Comparison of ENCODE assay signal across 8 cellular contexts in the genomic region with DNA sequence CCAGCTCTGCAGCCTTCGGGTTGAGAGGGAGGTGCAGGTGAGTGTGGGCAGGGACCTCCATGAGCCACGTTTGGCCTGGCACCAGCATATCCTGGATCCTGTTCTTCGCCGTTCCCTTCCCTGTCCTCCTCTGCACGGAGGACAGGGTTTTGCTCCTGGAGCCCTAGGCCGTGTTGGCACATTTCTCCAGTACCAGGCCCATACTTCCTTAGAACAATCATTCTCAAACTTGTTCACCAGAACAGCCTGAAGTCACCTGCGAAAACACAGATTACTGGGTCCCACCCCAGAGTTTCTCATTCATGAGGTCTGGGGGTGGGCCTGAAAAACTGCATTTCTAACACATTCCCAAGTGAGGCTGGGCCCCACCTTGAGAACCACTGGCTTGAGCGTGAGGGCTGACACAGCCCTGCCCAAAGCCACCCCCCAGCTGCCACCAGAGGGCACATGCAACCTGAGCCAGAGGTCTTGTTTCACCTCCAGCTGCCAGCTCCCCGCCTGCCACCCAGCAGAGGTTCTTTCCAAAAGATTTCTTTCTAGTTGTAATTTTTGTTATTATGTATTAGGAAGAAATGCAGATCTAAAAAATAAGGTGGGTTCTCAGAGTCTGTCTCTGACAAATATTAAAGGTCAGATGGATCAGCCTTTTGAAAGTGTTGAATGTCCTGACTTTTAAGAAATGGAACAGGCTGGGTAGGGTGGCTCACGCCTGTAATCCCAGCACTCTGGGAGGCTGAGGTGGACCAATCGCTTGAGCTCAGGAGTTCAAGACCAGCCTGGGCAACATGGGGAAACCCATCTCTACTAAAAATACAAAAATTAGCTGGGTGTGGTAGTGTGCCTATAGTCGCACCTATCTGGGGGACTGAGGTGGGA. TPM values are rescaled to one million over a fixed set of nuclear protein-coding genes. Genes with fewer than 3 reads are reported as not detected.
DNase-seq lines count a peak whose midpoint lies in the region; ATAC-seq, FAIRE-seq and TF ChIP-seq lines count a peak whose summit lies in the region.

No MANE protein-coding gene starts in this region.

- POLR2A ChIA-PET in AG04450 (lab: Yijun Ruan, JAX) = no interaction called here

- FAIRE-seq in keratinocyte (lab: Jason Lieb, UNC) = no peak

- H2AFZ ChIP-seq in GM23338 = no peak overlapping the region
- no peak overlapping the region for H2AFZ ChIP-seq in keratinocyte (ENCODE audit: control insufficient read depth, low read length)

- ATAC-seq in GM23338 (peak; percentile 85), SK-N-SH treated with all-trans-retinoic acid at 6 μM for 48 hours (peak; percentile 70), HG03354 (IDR thresholded peaks at IDR 0.05; ENCODE audit: poor library complexity, severe bottlenecking, unreplicated experiment) (no peak), GM19397 (IDR thresholded peaks at IDR 0.05; ENCODE audit: unreplicated experiment) (no peak)

- CTCF ChIA-PET in AG04450 (lab: Charles Lee) = interaction anchor here (1.4 to 5.8 kb wide), 2 partner anchors 16 to 307 kb away, joined by 3 to 28 read pairs; no protein-coding TSS in a partner anchor

- H3K9me3 ChIP-seq in AG04450 (ENCODE audit: control insufficient read depth, insufficient read depth, low read length) = no peaks in the 10 kb centered on the region
- H3K9me3 ChIP-seq in keratinocyte (ENCODE audit: control insufficient read depth, low read depth, low read length) = no peaks in the 10 kb centered on the region

- H3K9me3 Mint-ChIP-seq in GM23338 = peaks cover 3% of the 10 kb centered on the region; the same call in 2 of the 3 replicates

- H3K27ac ChIP-seq in AG04450 (ENCODE audit: low read depth, low read length) (peak overlapping the region; percentile 11), GM23338 (ENCODE audit: low read depth) (peak overlapping the region; percentile 61), keratinocyte (ENCODE audit: control insufficient read depth, insufficient read depth, low read length) (no peak overlapping the region)

- no peaks in the 10 kb centered on the region; the same call in 2 of the 3 replicates for H3K36me3 Mint-ChIP-seq in GM23338 (ENCODE audit: low read depth)

- H3K4me1 ChIP-seq in GM23338 (ENCODE audit: insufficient read depth) (peaks cover 34% of the 10 kb centered on the region), keratinocyte (ENCODE audit: control insufficient read depth, extremely low read depth, insufficient read depth, low read length) (peaks cover 3% of the 10 kb centered on the region)

- no peak overlapping the region for H3K9ac ChIP-seq in keratinocyte (ENCODE audit: control insufficient read depth, extremely low read depth, insufficient read depth, low read length)

- H3K79me2 ChIP-seq in GM23338 (replicated peaks; ENCODE audit: insufficient read depth) = no peaks in the 10 kb centered on the region
- no peaks in the 10 kb centered on the region for H3K79me2 ChIP-seq in keratinocyte (ENCODE audit: control insufficient read depth, insufficient read depth, low read length)

- H3K9me1 ChIP-seq in keratinocyte (ENCODE audit: control insufficient read depth, extremely low read depth, insufficient read depth, low read length) = peaks cover 3% of the 10 kb centered on the region

- DNase-seq in AG04450 (ENCODE audit: low read depth, low spot score) (no peak), GM23338 (ENCODE audit: low spot score) (peak; percentile 91), keratinocyte (ENCODE audit: low read depth, low spot score) (no peak)
- DNase-seq in activated naive CD8-positive, alpha-beta T cell treated with anti-CD3 and anti-CD28 coated beads, Interleukin-2, amount 50 U/mL, for 16 hours (ENCODE audit: low read depth, low spot score) = peak; percentile 47
- DNase-seq in stimulated activated CD8-positive, alpha-beta memory T cell treated with anti-CD3 and anti-CD28 coated beads, Interleukin-12 subunit alpha, Interleukin-12 subunit beta, amount 100 ng/mL, for 1 hour (ENCODE audit: low read depth) = peak; percentile 52

- H3K9me2 ChIP-seq in GM23338 (ENCODE audit: insufficient read depth) = no peaks in the 10 kb centered on the region

- H3K4me3 ChIP-seq in AG04450 (ENCODE audit: low read depth, low read length) (no peak overlapping the region), GM23338 (no peak overlapping the region), keratinocyte (ENCODE audit: control insufficient read depth in 2 of 3, extremely low read depth in 1 of 3, insufficient read depth in 2 of 3, low read depth in 1 of 3, low read length in 3 of 3) (no peak overlapping the region)

- H3K4me2 ChIP-seq in GM23338 (peak overlapping the region; percentile 55), keratinocyte (ENCODE audit: control insufficient read depth, extremely low read depth, insufficient read depth, low read depth, low read length) (no peak overlapping the region)

- TF ChIP-seq CTCF in AG04450 (IDR thresholded peaks at IDR 0.05; ENCODE audit: low read depth, low read length) = peak; percentile 32; the same call in 1 of the 2 replicates
- peak; percentile 69 to 91 for TF ChIP-seq CTCF in GM23338 (conservative IDR thresholded peaks at IDR 0.05; ENCODE audit: low read depth in 2 of 2)
- peak; percentile 68 to 89 (median 80) for TF ChIP-seq CTCF in keratinocyte (optimal IDR thresholded peaks at IDR 0.05 in 1 of 3, IDR thresholded peaks at IDR 0.05 in 1 of 3, conservative IDR thresholded peaks at IDR 0.05 in 1 of 3; ENCODE audit: extremely low read depth in 1 of 3, insufficient read depth in 2 of 3, low read length in 3 of 3)

- peaks cover 24% of the 10 kb centered on the region for H3K27me3 Mint-ChIP-seq in GM23338 (ENCODE audit: insufficient read depth, low read depth, poor library complexity)

- H3F3A ChIP-seq in GM23338 (replicated peaks; ENCODE audit: low read depth) = no peaks in the 10 kb centered on the region; the same call in 1 of the 2 replicates

- H3K27ac Mint-ChIP-seq in GM23338 = peak overlapping the region; percentile 50; the same call in 1 of the 2 replicates

- peak overlapping the region; percentile 29; the same call in 1 of the 3 replicates for H3K4me3 Mint-ChIP-seq in GM23338

- H4K20me1 ChIP-seq in GM23338 (replicated peaks; ENCODE audit: insufficient read depth) (no peaks in the 10 kb centered on the region), keratinocyte (ENCODE audit: control insufficient read depth, extremely low read depth, insufficient read depth, low read length) (no peaks in the 10 kb centered on the region)

- peaks cover 3% of the 10 kb centered on the region; the same call in 1 of the 2 replicates for H3K36me3 ChIP-seq in GM23338 (ENCODE audit: insufficient read depth)
- H3K36me3 ChIP-seq in keratinocyte (ENCODE audit: control insufficient read depth in 2 of 2, extremely low read depth in 1 of 2, insufficient read depth in 2 of 2, low read length in 2 of 2) = no peaks in the 10 kb centered on the region

- dilution Hi-C loops in keratinocyte (cut with MboI; ENCODE audit: extremely low pct_ligation_motif_present, low sequenced_read_pairs) = no loop called here

- H3K4me1 Mint-ChIP-seq in GM23338 = peaks cover 45% of the 10 kb centered on the region

- H3K27me3 ChIP-seq in AG04450 (ENCODE audit: control insufficient read depth, insufficient read depth, low read length) (no peaks in the 10 kb centered on the region), GM23338 (ENCODE audit: insufficient read depth) (no peaks in the 10 kb centered on the region), keratinocyte (ENCODE audit: control insufficient read depth, extremely low read depth, insufficient read depth, low read length) (no peaks in the 10 kb centered on the region)

TF ChIP-seq in GM23338, 12 proteins besides CTCF, POLR2A, EP300 and RAD21:
- no peak for TF ChIP-seq EZH2 (IDR thresholded peaks at IDR 0.05; ENCODE audit: low read depth, unreplicated experiment)
- TF ChIP-seq JUNB (IDR thresholded peaks at IDR 0.05; ENCODE audit: unreplicated experiment) = no peak

TF ChIP-seq in SK-N-SH treated with all-trans-retinoic acid at 6 μM for 48 hours, 23 proteins besides CTCF, POLR2A, EP300 and RAD21 (continues in another document):
- no peak for TF ChIP-seq ISL1 (CRISPR knock-in tag; IDR thresholded peaks at IDR 0.05)
- TF ChIP-seq, protein P1, sequence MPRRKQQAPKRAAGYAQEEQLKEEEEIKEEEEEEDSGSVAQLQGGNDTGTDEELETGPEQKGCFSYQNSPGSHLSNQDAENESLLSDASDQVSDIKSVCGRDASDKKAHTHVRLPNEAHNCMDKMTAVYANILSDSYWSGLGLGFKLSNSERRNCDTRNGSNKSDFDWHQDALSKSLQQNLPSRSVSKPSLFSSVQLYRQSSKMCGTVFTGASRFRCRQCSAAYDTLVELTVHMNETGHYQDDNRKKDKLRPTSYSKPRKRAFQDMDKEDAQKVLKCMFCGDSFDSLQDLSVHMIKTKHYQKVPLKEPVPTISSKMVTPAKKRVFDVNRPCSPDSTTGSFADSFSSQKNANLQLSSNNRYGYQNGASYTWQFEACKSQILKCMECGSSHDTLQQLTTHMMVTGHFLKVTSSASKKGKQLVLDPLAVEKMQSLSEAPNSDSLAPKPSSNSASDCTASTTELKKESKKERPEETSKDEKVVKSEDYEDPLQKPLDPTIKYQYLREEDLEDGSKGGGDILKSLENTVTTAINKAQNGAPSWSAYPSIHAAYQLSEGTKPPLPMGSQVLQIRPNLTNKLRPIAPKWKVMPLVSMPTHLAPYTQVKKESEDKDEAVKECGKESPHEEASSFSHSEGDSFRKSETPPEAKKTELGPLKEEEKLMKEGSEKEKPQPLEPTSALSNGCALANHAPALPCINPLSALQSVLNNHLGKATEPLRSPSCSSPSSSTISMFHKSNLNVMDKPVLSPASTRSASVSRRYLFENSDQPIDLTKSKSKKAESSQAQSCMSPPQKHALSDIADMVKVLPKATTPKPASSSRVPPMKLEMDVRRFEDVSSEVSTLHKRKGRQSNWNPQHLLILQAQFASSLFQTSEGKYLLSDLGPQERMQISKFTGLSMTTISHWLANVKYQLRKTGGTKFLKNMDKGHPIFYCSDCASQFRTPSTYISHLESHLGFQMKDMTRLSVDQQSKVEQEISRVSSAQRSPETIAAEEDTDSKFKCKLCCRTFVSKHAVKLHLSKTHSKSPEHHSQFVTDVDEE (CRISPR knock-in tag; IDR thresholded peaks at IDR 0.05) = no peak
- no peak for TF ChIP-seq ARNTL (CRISPR knock-in tag; IDR thresholded peaks at IDR 0.05; ENCODE audit: borderline replicate concordance, low read depth)
- TF ChIP-seq ZFP3 (CRISPR knock-in tag; IDR thresholded peaks at IDR 0.05) = 0 out of 2 replicates have a peak, but pooled peaks have one; percentile 4

RNA-seq across cellular contexts. Expression of a gene that starts 39.6 kb away (rescaled TPM):
- polyA plus RNA-seq in AG04450 (2011; rRNA removed) (12.4 and 12.6 TPM in 2 replicates), GM23338 (2016; fragmentation: Nextera tagmentation; extraction: Ambion mirVana) (6.5 and 9.6 TPM in 2 replicates), keratinocyte (19.0 to 25.8 TPM (median 22.3 TPM) in 3 replicates)
- polyA minus RNA-seq in AG04450 (2011; rRNA and poly(A)+ RNA removed) = 11.1 and 12.7 TPM in 2 replicates
- total RNA-seq in GM23338 (2014; rRNA removed; shearing (Covaris generic)) = 17.1 and 22.7 TPM in 2 replicates
- polyA plus RNA-seq in keratinocyte (2011; ENCODE audit: low read depth) = 14.6 TPM
- 28.4 and 30.9 TPM in 2 replicates for polyA plus RNA-seq in keratinocyte (2011; cell fraction: cytosol; rRNA removed)
- polyA plus RNA-seq in keratinocyte (2011; cell fraction: nucleus; rRNA removed) = 34.5 and 41.1 TPM in 2 replicates
- polyA plus RNA-seq in keratinocyte (2012; ENCODE audit: low replicate concordance) = 10.4 and 19.4 TPM in 2 replicates
- polyA minus RNA-seq in keratinocyte = 20.1 to 32.6 TPM (median 20.3 TPM) in 3 replicates
- polyA minus RNA-seq in keratinocyte (2011; cell fraction: cytosol; rRNA and poly(A)+ RNA removed) = 32.4 TPM
- polyA minus RNA-seq in keratinocyte (2011; cell fraction: nucleus; rRNA and poly(A)+ RNA removed) = 11.5 and 12.0 TPM in 2 replicates

Comparison
In these comparisons a context has a peak if more than half of its experiments do, and no peak if none do; other contexts are left out.
1. DNase-seq: peak in GM23338 (single experiment), activated naive CD8-positive, alpha-beta T cell treated with anti-CD3 and anti-CD28 coated beads, Interleukin-2, amount 50 U/mL, for 16 hours (single experiment) and stimulated activated CD8-positive, alpha-beta memory T cell treated with anti-CD3 and anti-CD28 coated beads, Interleukin-12 subunit alpha, Interleukin-12 subunit beta, amount 100 ng/mL, for 1 hour (single experiment); none in AG04450 (single experiment) and keratinocyte (single experiment).
2. ATAC-seq: peak in GM23338 (single experiment) and SK-N-SH treated with all-trans-retinoic acid at 6 μM for 48 hours (single experiment); none in HG03354 (single experiment) and GM19397 (single experiment).
3. Peak in every context shown above with its lines, with median percentiles within 50 percentile points of each other: CTCF ChIP-seq.